Comparison of ENCODE assay signal across 8 cellular contexts in the genomic region with DNA sequence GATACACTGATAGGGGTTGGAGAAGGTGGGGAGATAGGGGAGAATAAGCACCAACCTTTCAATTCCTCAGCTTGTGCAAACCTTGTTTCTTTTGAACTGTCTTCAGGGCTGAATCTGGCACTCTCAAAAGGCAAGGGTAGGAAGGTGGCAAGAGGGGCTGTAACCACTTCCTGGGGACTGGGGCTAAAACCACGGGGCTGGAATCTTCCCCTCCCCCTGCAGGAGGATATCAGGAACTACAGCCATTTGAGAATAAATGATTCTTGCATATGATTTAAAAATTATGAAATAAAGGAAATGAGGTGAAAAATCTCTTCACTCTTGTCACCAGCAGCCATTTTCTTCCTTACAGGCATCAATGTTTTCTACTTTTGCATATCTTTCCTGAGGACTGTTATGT. TPM values are rescaled to one million over a fixed set of nuclear protein-coding genes. Genes with fewer than 3 reads are reported as not detected.
DNase-seq lines count a peak whose midpoint lies in the region; ATAC-seq and TF ChIP-seq lines count a peak whose summit lies in the region.

No MANE protein-coding gene starts in this region.

- H3K27ac ChIP-seq in spleen, result no peak overlapping the region

- no peaks in the 10 kb centered on the region for H3K36me3 ChIP-seq in spleen

- TF ChIP-seq CTCF in AG09319 (IDR thresholded peaks at IDR 0.05; ENCODE audit: low read depth, low read length) (peak; percentile 54), GM12873 (IDR thresholded peaks at IDR 0.05; ENCODE audit: insufficient read depth, low read depth, low read length, missing control alignments) (peak; percentile 58), fibroblast of pulmonary artery (IDR thresholded peaks at IDR 0.05; ENCODE audit: low read length, missing control alignments) (peak; percentile 70), spleen (IDR thresholded peaks at IDR 0.05 in 8 of 11, conservative IDR thresholded peaks at IDR 0.05 in 3 of 11) (peak in 7 of 11 experiments; percentile 43 to 61 (median 55))

- peaks cover 0 to 9% (median 8%) of the 10 kb centered on the region in 8 donors for H3K9me3 ChIP-seq in spleen

- 0 to 3% (median 0%) methylated on average over 1 of the region's 1 CpG for WGBS in spleen, 5 donors

- H3K4me3 ChIP-seq in fibroblast of pulmonary artery (replicated peaks; ENCODE audit: low read depth, low read length) (no peak overlapping the region), spleen (no peak overlapping the region)

- TF ChIP-seq POLR2A in spleen (IDR thresholded peaks at IDR 0.05) (no peak), GM18505 (IDR thresholded peaks at IDR 0.05; ENCODE audit: borderline replicate concordance, extremely low read depth, insufficient read depth, insufficient read length) (no peak)

- ATAC-seq in GM19324 (IDR thresholded peaks at IDR 0.05; ENCODE audit: low FRiP score, unreplicated experiment), result no peak
- ATAC-seq in GM18505 (IDR thresholded peaks at IDR 0.05; ENCODE audit: unreplicated experiment), result no peak

- DNase-seq in AG09319 (ENCODE audit: extremely low read depth, low read depth), result no peak
- DNase-seq in SK-N-DZ (ENCODE audit: low spot score), result peak; percentile 29
- no peak for DNase-seq in fibroblast of pulmonary artery (ENCODE audit: low read depth)
- DNase-seq in spleen, result peak; percentile 49
- DNase-seq in NCI-H226, result no peak

- peaks cover 0 to 12% (median 8%) of the 10 kb centered on the region in 6 donors for H3K4me1 ChIP-seq in spleen

- intact Hi-C loops in spleen (cut with DNase I; ENCODE audit: low total_unique reads), result no loop called here

- H3K27me3 ChIP-seq in spleen (replicated peaks in 1 of 7), result peaks cover 0 to 12% (median 0%) of the 10 kb centered on the region in 7 donors

RNA-seq across cellular contexts. Expression of gene ATOH8, which starts 50.8 kb away (rescaled TPM):
- polyA plus RNA-seq in SK-N-DZ (2014; cell fraction: cytosol; rRNA removed), result 1.6 and 1.8 TPM in 2 replicates
- polyA plus RNA-seq in SK-N-DZ (2014; cell fraction: nucleus; rRNA removed), result 1.9 and 3.1 TPM in 2 replicates
- 10 to 100 TPM in 6 of 7 donors, 1 to 10 TPM in 1; 6.4 to 53.0 (median 18.6) TPM for total RNA-seq in spleen
- 10 to 100 TPM in 1 of 3 donors, 1 to 10 TPM in 2; 7.2 to 17.6 (median 9.4) TPM for polyA plus RNA-seq in spleen

Comparison
In these comparisons a context has a peak if more than half of its experiments do, and no peak if none do; other contexts are left out.
1. DNase-seq: peak in SK-N-DZ (single experiment) and spleen (single experiment); none in AG09319 (single experiment), fibroblast of pulmonary artery (single experiment) and NCI-H226 (single experiment).
2. Peak in every context shown above with its lines, with median percentiles within 50 percentile points of each other: CTCF ChIP-seq.